Comparison of ENCODE assay signal across 31 cellular contexts in the genomic region with DNA sequence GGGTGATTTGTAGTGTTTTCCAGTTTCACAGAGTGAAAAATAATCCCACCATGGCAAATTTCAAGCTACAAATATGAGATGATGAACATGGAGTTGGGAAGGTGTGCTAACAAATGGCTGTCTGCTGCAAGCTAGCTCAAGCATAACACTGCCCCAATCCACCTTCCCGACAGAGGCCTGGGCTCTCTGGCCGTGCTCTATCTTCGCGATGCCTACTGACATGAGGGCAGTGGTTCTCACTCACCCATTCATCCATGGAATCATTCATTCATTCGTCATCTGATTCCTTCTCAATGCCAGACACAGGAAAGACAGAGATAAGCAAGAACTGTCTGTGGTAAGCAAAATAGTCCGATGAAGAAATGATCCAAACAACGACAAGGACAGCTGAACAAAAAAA.
"Had no signal": no experiment of that assay in that cellular context is flagged by ENCODE, and none has a peak within 500 bp of the region (broad histone marks: within the 10 kb centered on the region; RNA-seq: fewer than 3 reads in every experiment).

No MANE protein-coding gene starts in this region.

- H3K4me1 ChIP-seq: ascending aorta, breast epithelium, colonic mucosa, foreskin keratinocyte, gastrocnemius medialis, heart left ventricle had no signal

- H3K27ac Mint-ChIP-seq: activated CD4-positive, alpha-beta T cell treated with anti-CD3 and anti-CD28 coated beads, Interleukin-2, amount 10 ng/mL, durations not matched to agents 7 days and 5 days; activated CD8-positive, alpha-beta T cell treated with anti-CD3 and anti-CD28 coated beads, Interleukin-2, amount 10 ng/mL, durations not matched to agents 7 days and 5 days; activated naive CD4-positive, alpha-beta T cell treated with anti-CD3 and anti-CD28 coated beads, Interleukin-2, amount 10 ng/mL, durations not matched to agents 7 days and 5 days; activated naive CD8-positive, alpha-beta T cell treated with anti-CD3 and anti-CD28 coated beads, Interleukin-2, amount 10 ng/mL, durations not matched to agents 7 days and 5 days; activated T-cell treated with anti-CD3 and anti-CD28 coated beads, Interleukin-2, amount 50 U/mL, for 24 hours; brain; T-helper 17 cell; T-helper 2 cell treated with Interferon-gamma antibody and Interleukin-4, amounts not matched to agents 5 μg/mL and 100 μg/mL, for 36 hours had no signal

- DNase-seq: activated CD4-positive, alpha-beta T cell treated with anti-CD3 and anti-CD28 coated beads for 1 hour; activated CD4-positive, alpha-beta T cell treated with anti-CD3 and anti-CD28 coated beads for 4 hours; activated CD4-positive, alpha-beta T cell treated with anti-CD3 and anti-CD28 coated beads, Interleukin-2, amount 10 ng/mL, durations not matched to agents 7 days and 5 days; activated CD4-positive, alpha-beta T cell treated with anti-CD3 and anti-CD28 coated beads, Interleukin-2, amount 50 U/mL, for 48 hours; activated CD4-positive, CD25-positive, alpha-beta regulatory T cell; activated CD8-positive, alpha-beta memory T cell treated with anti-CD3 and anti-CD28 coated beads, Interleukin-2, amount 50 U/mL, for 48 hours; activated CD8-positive, alpha-beta T cell treated with anti-CD3 and anti-CD28 coated beads, Interleukin-2, amount 10 ng/mL, durations not matched to agents 7 days and 5 days; activated gamma-delta T cell; activated naive CD4-positive, alpha-beta T cell; activated naive CD4-positive, alpha-beta T cell treated with anti-CD3 and anti-CD28 coated beads, Interleukin-2, amount 10 ng/mL, durations not matched to agents 7 days and 5 days; activated naive CD8-positive, alpha-beta T cell treated with anti-CD3 and anti-CD28 coated beads, Interleukin-2, amount 10 ng/mL, durations not matched to agents 7 days and 5 days; activated T-cell treated with anti-CD3 and anti-CD28 coated beads for 4 hours; activated T-cell treated with anti-CD3 and anti-CD28 coated beads, Interleukin-2, amount 50 U/mL, for 24 hours; activated T-cell treated with anti-CD3 and anti-CD28 coated beads, Interleukin-2, amount 50 U/mL, for 72 hours; central memory CD4-positive, alpha-beta T cell; cerebellar nuclear complex; colonic mucosa; effector CD8-positive, alpha-beta T cell; gastrocnemius medialis; glutamatergic neuron; heart left ventricle; T-helper 1 cell; T-helper 17 cell; T1000 had no signal

- H3K36me3 ChIP-seq: ascending aorta, breast epithelium, cardiac muscle cell, colonic mucosa, gastrocnemius medialis, heart left ventricle had no signal

- H3K4me1 Mint-ChIP-seq: activated CD4-positive, alpha-beta T cell treated with anti-CD3 and anti-CD28 coated beads, Interleukin-2, amount 10 ng/mL, durations not matched to agents 7 days and 5 days; activated naive CD4-positive, alpha-beta T cell treated with anti-CD3 and anti-CD28 coated beads, Interleukin-2, amount 10 ng/mL, durations not matched to agents 7 days and 5 days; activated naive CD8-positive, alpha-beta T cell treated with anti-CD3 and anti-CD28 coated beads, Interleukin-2, amount 10 ng/mL, durations not matched to agents 7 days and 5 days; T-helper 17 cell had no signal

- ATAC-seq: activated CD8-positive, alpha-beta T cell treated with anti-CD3 and anti-CD28 coated beads, Interleukin-2, amount 10 ng/mL, durations not matched to agents 7 days and 5 days; activated naive CD4-positive, alpha-beta T cell treated with anti-CD3 and anti-CD28 coated beads, Interleukin-2, amount 50 U/mL, for 72 hours; activated T-cell treated with anti-CD3 and anti-CD28 coated beads, Interleukin-2, amount 50 U/mL, for 72 hours; gastrocnemius medialis; heart left ventricle; T-helper 17 cell had no signal

- H3K4me3 Mint-ChIP-seq: activated CD4-positive, alpha-beta T cell treated with anti-CD3 and anti-CD28 coated beads, Interleukin-2, amount 10 ng/mL, durations not matched to agents 7 days and 5 days; activated CD8-positive, alpha-beta T cell treated with anti-CD3 and anti-CD28 coated beads, Interleukin-2, amount 10 ng/mL, durations not matched to agents 7 days and 5 days; activated naive CD4-positive, alpha-beta T cell treated with anti-CD3 and anti-CD28 coated beads, Interleukin-2, amount 10 ng/mL, durations not matched to agents 7 days and 5 days; activated naive CD8-positive, alpha-beta T cell treated with anti-CD3 and anti-CD28 coated beads, Interleukin-2, amount 10 ng/mL, durations not matched to agents 7 days and 5 days; activated T-cell treated with anti-CD3 and anti-CD28 coated beads, Interleukin-2, amount 50 U/mL, for 24 hours; activated T-cell treated with anti-CD3 and anti-CD28 coated beads, Interleukin-2, amount 50 U/mL, for 72 hours; brain; T-helper 17 cell; T-helper 2 cell treated with Interferon-gamma antibody and Interleukin-4, amounts not matched to agents 5 μg/mL and 100 μg/mL, for 36 hours had no signal

- H3K4me3 ChIP-seq: ascending aorta, breast epithelium, cardiac muscle cell, colonic mucosa, gastrocnemius medialis, heart left ventricle had no signal

- H3K27ac ChIP-seq: ascending aorta, breast epithelium, cardiac muscle cell, colonic mucosa, foreskin keratinocyte, gastrocnemius medialis, heart left ventricle had no signal

- H3K27me3 ChIP-seq: ascending aorta, breast epithelium, cardiac muscle cell, colonic mucosa, gastrocnemius medialis, heart left ventricle had no signal
